35 cellular contexts compared by ENCODE assay signal in the genomic region with DNA sequence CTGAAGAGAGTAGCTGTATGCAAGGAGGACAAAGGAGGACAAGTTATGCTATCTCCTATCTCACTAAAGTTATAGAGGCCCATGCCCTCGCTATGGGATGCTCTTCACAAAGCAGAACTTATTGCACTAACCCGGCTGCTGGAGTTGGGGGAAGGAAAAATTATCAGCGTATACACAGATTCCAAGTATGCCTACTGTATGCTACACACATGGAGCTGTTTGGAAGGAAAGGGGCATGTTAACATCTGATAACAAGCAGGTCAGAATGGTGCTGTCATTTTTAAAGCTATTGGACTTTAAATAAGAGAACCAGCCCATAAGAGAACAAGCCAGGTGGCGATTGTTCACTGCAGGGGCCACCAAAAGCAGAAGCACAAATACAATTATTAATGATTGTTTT.
"Had no signal": no experiment of that assay in that cellular context is flagged by ENCODE, and none has a peak within 500 bp of the region (broad histone marks: within the 10 kb centered on the region; RNA-seq: fewer than 3 reads in every experiment).

No MANE protein-coding gene starts in this region.

- H3K27me3 ChIP-seq: MG63 had no signal

- H3K36me3 ChIP-seq: MG63 had no signal

- H3K9me3 ChIP-seq: MG63 had no signal

- DNase-seq: Kasumi-1, MG63, MM.1S, MV-4-11, NCI-H1048, NCI-H1092, NCI-H1092 treated with DMSO at 0.1 percent for 48 hours, NCI-H1105, NCI-H1105 treated with DMSO at 0.1 percent for 48 hours, NCI-H1417, NCI-H1417 treated with DMSO at 0.1 percent for 48 hours, NCI-H1436, NCI-H1436 treated with DMSO at 0.1 percent for 48 hours, NCI-H146, NCI-H1694, NCI-H1694 treated with DMSO at 0.1 percent for 48 hours, NCI-H187, NCI-H187 treated with DMSO at 0.1 percent for 48 hours, NCI-H1930, NCI-H2029, NCI-H2029 treated with DMSO at 0.1 percent for 48 hours, NCI-H2081, NCI-H2081 treated with DMSO at 0.1 percent for 48 hours, NCI-H2107, NCI-H2171, NCI-H2171 treated with DMSO at 0.1 percent for 48 hours, NCI-H2227 treated with DMSO at 0.1 percent for 48 hours, NCI-H226, NCI-H345, NCI-H446, NCI-H446 treated with DMSO at 0.1 percent for 48 hours, NCI-H510A, NCI-H510A treated with DMSO at 0.1 percent for 48 hours, NCI-H524, NCI-H524 treated with DMSO at 0.1 percent for 48 hours had no signal

- H3K4me3 ChIP-seq: MG63 had no signal
